ENCODE assay signal across 2 cellular contexts in the genomic region with DNA sequence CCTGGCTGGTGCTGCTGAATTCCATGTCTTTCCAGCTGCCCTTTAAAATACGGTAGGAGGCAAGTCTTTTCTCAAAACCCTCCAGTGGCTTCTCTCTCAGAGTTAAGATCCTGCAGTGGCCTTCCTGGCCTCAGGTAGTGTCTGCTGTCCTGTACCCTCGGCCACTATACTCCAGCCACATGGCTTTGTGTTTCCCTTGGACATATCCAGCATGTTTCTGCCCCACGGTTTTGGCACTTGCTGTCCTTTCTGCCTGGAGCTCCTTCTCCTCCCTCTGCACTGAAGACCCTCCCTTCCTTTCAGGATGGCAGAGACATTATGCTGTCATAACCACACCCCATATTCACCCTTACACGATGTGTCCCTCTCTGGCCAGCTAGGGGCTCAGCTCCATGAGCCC.
TF ChIP-seq lines count a peak whose summit lies in the region.

No MANE protein-coding gene starts in this region.

TF ChIP-seq in WTC11, 78 proteins besides CTCF, POLR2A, EP300 and RAD21 (continued from another document):
- TF ChIP-seq, protein P1, sequence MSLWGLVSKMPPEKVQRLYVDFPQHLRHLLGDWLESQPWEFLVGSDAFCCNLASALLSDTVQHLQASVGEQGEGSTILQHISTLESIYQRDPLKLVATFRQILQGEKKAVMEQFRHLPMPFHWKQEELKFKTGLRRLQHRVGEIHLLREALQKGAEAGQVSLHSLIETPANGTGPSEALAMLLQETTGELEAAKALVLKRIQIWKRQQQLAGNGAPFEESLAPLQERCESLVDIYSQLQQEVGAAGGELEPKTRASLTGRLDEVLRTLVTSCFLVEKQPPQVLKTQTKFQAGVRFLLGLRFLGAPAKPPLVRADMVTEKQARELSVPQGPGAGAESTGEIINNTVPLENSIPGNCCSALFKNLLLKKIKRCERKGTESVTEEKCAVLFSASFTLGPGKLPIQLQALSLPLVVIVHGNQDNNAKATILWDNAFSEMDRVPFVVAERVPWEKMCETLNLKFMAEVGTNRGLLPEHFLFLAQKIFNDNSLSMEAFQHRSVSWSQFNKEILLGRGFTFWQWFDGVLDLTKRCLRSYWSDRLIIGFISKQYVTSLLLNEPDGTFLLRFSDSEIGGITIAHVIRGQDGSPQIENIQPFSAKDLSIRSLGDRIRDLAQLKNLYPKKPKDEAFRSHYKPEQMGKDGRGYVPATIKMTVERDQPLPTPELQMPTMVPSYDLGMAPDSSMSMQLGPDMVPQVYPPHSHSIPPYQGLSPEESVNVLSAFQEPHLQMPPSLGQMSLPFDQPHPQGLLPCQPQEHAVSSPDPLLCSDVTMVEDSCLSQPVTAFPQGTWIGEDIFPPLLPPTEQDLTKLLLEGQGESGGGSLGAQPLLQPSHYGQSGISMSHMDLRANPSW (CRISPR knock-in tag; conservative IDR thresholded peaks at IDR 0.05; ENCODE audit: low read depth) = no peak
- no peak for TF ChIP-seq JAZF1 (CRISPR knock-in tag; IDR thresholded peaks at IDR 0.05)
- no peak for TF ChIP-seq ZNF232 (CRISPR knock-in tag; IDR thresholded peaks at IDR 0.05)
- TF ChIP-seq ZNF423 (CRISPR knock-in tag; IDR thresholded peaks at IDR 0.05) = no peak
- TF ChIP-seq SMAD4 (CRISPR knock-in tag; IDR thresholded peaks at IDR 0.05) = no peak

TF ChIP-seq in GM23338, 12 proteins besides CTCF, POLR2A, EP300 and RAD21 (continued from another document):
- TF ChIP-seq, protein P2, sequence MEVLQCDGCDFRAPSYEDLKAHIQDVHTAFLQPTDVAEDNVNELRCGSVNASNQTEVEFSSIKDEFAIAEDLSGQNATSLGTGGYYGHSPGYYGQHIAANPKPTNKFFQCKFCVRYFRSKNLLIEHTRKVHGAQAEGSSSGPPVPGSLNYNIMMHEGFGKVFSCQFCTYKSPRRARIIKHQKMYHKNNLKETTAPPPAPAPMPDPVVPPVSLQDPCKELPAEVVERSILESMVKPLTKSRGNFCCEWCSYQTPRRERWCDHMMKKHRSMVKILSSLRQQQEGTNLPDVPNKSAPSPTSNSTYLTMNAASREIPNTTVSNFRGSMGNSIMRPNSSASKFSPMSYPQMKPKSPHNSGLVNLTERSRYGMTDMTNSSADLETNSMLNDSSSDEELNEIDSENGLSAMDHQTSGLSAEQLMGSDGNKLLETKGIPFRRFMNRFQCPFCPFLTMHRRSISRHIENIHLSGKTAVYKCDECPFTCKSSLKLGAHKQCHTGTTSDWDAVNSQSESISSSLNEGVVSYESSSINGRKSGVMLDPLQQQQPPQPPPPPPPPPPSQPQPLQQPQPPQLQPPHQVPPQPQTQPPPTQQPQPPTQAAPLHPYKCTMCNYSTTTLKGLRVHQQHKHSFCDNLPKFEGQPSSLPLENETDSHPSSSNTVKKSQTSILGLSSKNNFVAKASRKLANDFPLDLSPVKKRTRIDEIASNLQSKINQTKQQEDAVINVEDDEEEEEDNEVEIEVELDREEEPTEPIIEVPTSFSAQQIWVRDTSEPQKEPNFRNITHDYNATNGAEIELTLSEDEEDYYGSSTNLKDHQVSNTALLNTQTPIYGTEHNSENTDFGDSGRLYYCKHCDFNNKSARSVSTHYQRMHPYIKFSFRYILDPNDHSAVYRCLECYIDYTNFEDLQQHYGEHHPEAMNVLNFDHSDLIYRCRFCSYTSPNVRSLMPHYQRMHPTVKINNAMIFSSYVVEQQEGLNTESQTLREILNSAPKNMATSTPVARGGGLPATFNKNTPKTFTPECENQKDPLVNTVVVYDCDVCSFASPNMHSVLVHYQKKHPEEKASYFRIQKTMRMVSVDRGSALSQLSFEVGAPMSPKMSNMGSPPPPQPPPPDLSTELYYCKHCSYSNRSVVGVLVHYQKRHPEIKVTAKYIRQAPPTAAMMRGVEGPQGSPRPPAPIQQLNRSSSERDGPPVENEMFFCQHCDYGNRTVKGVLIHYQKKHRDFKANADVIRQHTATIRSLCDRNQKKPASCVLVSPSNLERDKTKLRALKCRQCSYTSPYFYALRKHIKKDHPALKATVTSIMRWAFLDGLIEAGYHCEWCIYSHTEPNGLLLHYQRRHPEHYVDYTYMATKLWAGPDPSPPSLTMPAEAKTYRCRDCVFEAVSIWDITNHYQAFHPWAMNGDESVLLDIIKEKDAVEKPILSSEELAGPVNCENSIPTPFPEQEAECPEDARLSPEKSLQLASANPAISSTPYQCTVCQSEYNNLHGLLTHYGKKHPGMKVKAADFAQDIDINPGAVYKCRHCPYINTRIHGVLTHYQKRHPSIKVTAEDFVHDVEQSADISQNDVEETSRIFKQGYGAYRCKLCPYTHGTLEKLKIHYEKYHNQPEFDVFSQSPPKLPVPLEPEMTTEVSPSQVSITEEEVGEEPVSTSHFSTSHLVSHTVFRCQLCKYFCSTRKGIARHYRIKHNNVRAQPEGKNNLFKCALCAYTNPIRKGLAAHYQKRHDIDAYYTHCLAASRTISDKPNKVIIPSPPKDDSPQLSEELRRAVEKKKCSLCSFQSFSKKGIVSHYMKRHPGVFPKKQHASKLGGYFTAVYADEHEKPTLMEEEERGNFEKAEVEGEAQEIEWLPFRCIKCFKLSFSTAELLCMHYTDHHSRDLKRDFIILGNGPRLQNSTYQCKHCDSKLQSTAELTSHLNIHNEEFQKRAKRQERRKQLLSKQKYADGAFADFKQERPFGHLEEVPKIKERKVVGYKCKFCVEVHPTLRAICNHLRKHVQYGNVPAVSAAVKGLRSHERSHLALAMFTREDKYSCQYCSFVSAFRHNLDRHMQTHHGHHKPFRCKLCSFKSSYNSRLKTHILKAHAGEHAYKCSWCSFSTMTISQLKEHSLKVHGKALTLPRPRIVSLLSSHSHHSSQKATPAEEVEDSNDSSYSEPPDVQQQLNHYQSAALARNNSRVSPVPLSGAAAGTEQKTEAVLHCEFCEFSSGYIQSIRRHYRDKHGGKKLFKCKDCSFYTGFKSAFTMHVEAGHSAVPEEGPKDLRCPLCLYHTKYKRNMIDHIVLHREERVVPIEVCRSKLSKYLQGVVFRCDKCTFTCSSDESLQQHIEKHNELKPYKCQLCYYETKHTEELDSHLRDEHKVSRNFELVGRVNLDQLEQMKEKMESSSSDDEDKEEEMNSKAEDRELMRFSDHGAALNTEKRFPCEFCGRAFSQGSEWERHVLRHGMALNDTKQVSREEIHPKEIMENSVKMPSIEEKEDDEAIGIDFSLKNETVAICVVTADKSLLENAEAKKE (CRISPR knock-in tag; IDR thresholded peaks at IDR 0.05) = no peak
- TF ChIP-seq EZH2phosphoT487 (IDR thresholded peaks at IDR 0.05; ENCODE audit: unreplicated experiment) (no peak), POLR2AphosphoS5 (IDR thresholded peaks at IDR 0.05; ENCODE audit: low read depth) (no peak), ZNF331 (CRISPR knock-in tag; IDR thresholded peaks at IDR 0.05; ENCODE audit: low read depth) (no peak), NANOG (IDR thresholded peaks at IDR 0.05; ENCODE audit: borderline replicate concordance) (no peak), EZH2 (IDR thresholded peaks at IDR 0.05; ENCODE audit: low read depth, unreplicated experiment) (no peak), ZNF114 (CRISPR knock-in tag; IDR thresholded peaks at IDR 0.05) (no peak), STAT1 (IDR thresholded peaks at IDR 0.05; ENCODE audit: unreplicated experiment) (no peak)
